In the genomic region with DNA sequence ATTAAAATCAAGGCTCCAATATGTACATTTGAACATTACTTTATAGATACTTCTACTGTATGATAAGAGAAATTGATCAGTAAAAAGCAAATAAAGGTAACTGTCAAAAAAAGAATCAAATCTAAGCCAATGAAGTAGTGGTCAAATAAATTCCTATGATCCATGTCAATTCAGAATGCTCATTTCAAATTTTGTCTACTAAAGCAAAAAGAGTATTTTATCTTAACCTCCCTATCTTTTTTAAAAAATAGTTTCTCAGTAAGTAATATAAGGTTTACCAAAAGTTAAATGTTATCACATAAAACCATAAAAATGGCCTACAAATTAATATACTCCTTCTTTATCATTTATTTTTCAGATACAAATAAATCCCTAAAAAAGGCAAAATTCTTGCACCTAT, we compare ENCODE assay signal across 33 cellular contexts.
"Had no signal": no experiment of that assay in that cellular context is flagged by ENCODE, and none has a peak within 500 bp of the region (broad histone marks: within the 10 kb centered on the region; RNA-seq: fewer than 3 reads in every experiment).

No MANE protein-coding gene starts in this region.

- H3K4me3 Mint-ChIP-seq: activated CD4-positive, alpha-beta memory T cell treated with anti-CD3 and anti-CD28 coated beads, Interleukin-2, amount 10 ng/mL, durations not matched to agents 7 days and 5 days; activated CD4-positive, alpha-beta T cell treated with anti-CD3 and anti-CD28 coated beads, Interleukin-2, amount 10 ng/mL, durations not matched to agents 7 days and 5 days; activated naive CD4-positive, alpha-beta T cell treated with anti-CD3 and anti-CD28 coated beads, Interleukin-2, amount 10 ng/mL, durations not matched to agents 7 days and 5 days; activated naive CD8-positive, alpha-beta T cell treated with anti-CD3 and anti-CD28 coated beads, Interleukin-2, amount 10 ng/mL, durations not matched to agents 7 days and 5 days; activated T-cell treated with anti-CD3 and anti-CD28 coated beads, Interleukin-2, amount 50 U/mL, for 24 hours; activated T-cell treated with anti-CD3 and anti-CD28 coated beads, Interleukin-2, amount 50 U/mL, for 72 hours; brain; effector memory CD8-positive, alpha-beta T cell; WTC11 had no signal

- H2AFZ ChIP-seq: hepatocyte had no signal

- H3K79me2 ChIP-seq: hepatocyte had no signal

- H3K27ac ChIP-seq: ascending aorta, breast epithelium, cardiac muscle cell, esophagus muscularis mucosa, foreskin keratinocyte, gastroesophageal sphincter, heart right ventricle, hepatocyte, VCaP had no signal

- H3K4me3 ChIP-seq: ascending aorta, breast epithelium, cardiac muscle cell, esophagus muscularis mucosa, gastroesophageal sphincter, heart right ventricle, hepatocyte had no signal

- H3K4me2 ChIP-seq: hepatocyte had no signal

- H3K9me3 ChIP-seq: ascending aorta, breast epithelium, esophagus muscularis mucosa, gastroesophageal sphincter, heart right ventricle had no signal

- H3K27me3 ChIP-seq: ascending aorta, breast epithelium, cardiac muscle cell, esophagus muscularis mucosa, foreskin keratinocyte, gastroesophageal sphincter, heart right ventricle, hepatocyte had no signal

- DNase-seq: activated CD4-positive, alpha-beta memory T cell treated with anti-CD3 and anti-CD28 coated beads, Interleukin-2, amount 10 ng/mL, durations not matched to agents 7 days and 5 days; activated CD4-positive, alpha-beta T cell treated with anti-CD3 and anti-CD28 coated beads for 1 hour; activated CD4-positive, alpha-beta T cell treated with anti-CD3 and anti-CD28 coated beads for 4 hours; activated CD4-positive, alpha-beta T cell treated with anti-CD3 and anti-CD28 coated beads, Interleukin-2, amount 10 ng/mL, durations not matched to agents 7 days and 5 days; activated CD4-positive, alpha-beta T cell treated with anti-CD3 and anti-CD28 coated beads, Interleukin-2, amount 50 U/mL, for 4 hours; activated CD8-positive, alpha-beta memory T cell treated with anti-CD3 and anti-CD28 coated beads, Interleukin-2, amount 50 U/mL, for 48 hours; activated gamma-delta T cell; activated naive CD4-positive, alpha-beta T cell; activated naive CD4-positive, alpha-beta T cell treated with anti-CD3 and anti-CD28 coated beads, Interleukin-2, amount 10 ng/mL, durations not matched to agents 7 days and 5 days; activated naive CD8-positive, alpha-beta T cell treated with anti-CD3 and anti-CD28 coated beads, Interleukin-2, amount 10 ng/mL, durations not matched to agents 7 days and 5 days; activated T-cell treated with anti-CD3 and anti-CD28 coated beads for 4 hours; activated T-cell treated with anti-CD3 and anti-CD28 coated beads, Interleukin-2, amount 50 U/mL, for 24 hours; activated T-cell treated with anti-CD3 and anti-CD28 coated beads, Interleukin-2, amount 50 U/mL, for 72 hours; central memory CD4-positive, alpha-beta T cell; cerebellar nuclear complex; cortex of kidney; dermis blood vessel endothelial cell; effector CD4-positive, alpha-beta T cell; effector memory CD8-positive, alpha-beta T cell; erythroblast; foreskin keratinocyte; heart right ventricle; T-helper 2 cell had no signal

- H3K27ac Mint-ChIP-seq: activated CD4-positive, alpha-beta memory T cell treated with anti-CD3 and anti-CD28 coated beads, Interleukin-2, amount 10 ng/mL, durations not matched to agents 7 days and 5 days; activated CD4-positive, alpha-beta T cell treated with anti-CD3 and anti-CD28 coated beads, Interleukin-2, amount 10 ng/mL, durations not matched to agents 7 days and 5 days; activated naive CD4-positive, alpha-beta T cell treated with anti-CD3 and anti-CD28 coated beads, Interleukin-2, amount 10 ng/mL, durations not matched to agents 7 days and 5 days; activated naive CD4-positive, alpha-beta T cell treated with anti-CD3 and anti-CD28 coated beads, Interleukin-2, amount 50 U/mL, for 72 hours; activated naive CD8-positive, alpha-beta T cell treated with anti-CD3 and anti-CD28 coated beads, Interleukin-2, amount 10 ng/mL, durations not matched to agents 7 days and 5 days; activated T-cell treated with anti-CD3 and anti-CD28 coated beads, Interleukin-2, amount 50 U/mL, for 24 hours; activated T-cell treated with anti-CD3 and anti-CD28 coated beads, Interleukin-2, amount 50 U/mL, for 72 hours; brain; effector memory CD8-positive, alpha-beta T cell; WTC11 had no signal

- H3K4me1 Mint-ChIP-seq: activated CD4-positive, alpha-beta memory T cell treated with anti-CD3 and anti-CD28 coated beads, Interleukin-2, amount 10 ng/mL, durations not matched to agents 7 days and 5 days; activated CD4-positive, alpha-beta T cell treated with anti-CD3 and anti-CD28 coated beads, Interleukin-2, amount 10 ng/mL, durations not matched to agents 7 days and 5 days; activated naive CD4-positive, alpha-beta T cell treated with anti-CD3 and anti-CD28 coated beads, Interleukin-2, amount 10 ng/mL, durations not matched to agents 7 days and 5 days; activated naive CD8-positive, alpha-beta T cell treated with anti-CD3 and anti-CD28 coated beads, Interleukin-2, amount 10 ng/mL, durations not matched to agents 7 days and 5 days had no signal

- H3K27me3 Mint-ChIP-seq: activated CD4-positive, alpha-beta memory T cell treated with anti-CD3 and anti-CD28 coated beads, Interleukin-2, amount 10 ng/mL, durations not matched to agents 7 days and 5 days; activated CD4-positive, alpha-beta T cell treated with anti-CD3 and anti-CD28 coated beads, Interleukin-2, amount 10 ng/mL, durations not matched to agents 7 days and 5 days; activated naive CD4-positive, alpha-beta T cell treated with anti-CD3 and anti-CD28 coated beads, Interleukin-2, amount 10 ng/mL, durations not matched to agents 7 days and 5 days; activated naive CD8-positive, alpha-beta T cell treated with anti-CD3 and anti-CD28 coated beads, Interleukin-2, amount 10 ng/mL, durations not matched to agents 7 days and 5 days; activated T-cell treated with anti-CD3 and anti-CD28 coated beads, Interleukin-2, amount 50 U/mL, for 24 hours; brain; effector memory CD8-positive, alpha-beta T cell had no signal

- H3K9me3 Mint-ChIP-seq: activated CD4-positive, alpha-beta memory T cell treated with anti-CD3 and anti-CD28 coated beads, Interleukin-2, amount 10 ng/mL, durations not matched to agents 7 days and 5 days; activated CD4-positive, alpha-beta T cell treated with anti-CD3 and anti-CD28 coated beads, Interleukin-2, amount 10 ng/mL, durations not matched to agents 7 days and 5 days; activated naive CD4-positive, alpha-beta T cell treated with anti-CD3 and anti-CD28 coated beads, Interleukin-2, amount 10 ng/mL, durations not matched to agents 7 days and 5 days; activated naive CD4-positive, alpha-beta T cell treated with anti-CD3 and anti-CD28 coated beads, Interleukin-2, amount 50 U/mL, for 72 hours; activated naive CD8-positive, alpha-beta T cell treated with anti-CD3 and anti-CD28 coated beads, Interleukin-2, amount 10 ng/mL, durations not matched to agents 7 days and 5 days; activated T-cell treated with anti-CD3 and anti-CD28 coated beads, Interleukin-2, amount 50 U/mL, for 24 hours; activated T-cell treated with anti-CD3 and anti-CD28 coated beads, Interleukin-2, amount 50 U/mL, for 72 hours; effector memory CD8-positive, alpha-beta T cell had no signal

- H3K36me3 ChIP-seq: breast epithelium, cardiac muscle cell had no signal

- H3K4me1 ChIP-seq: ascending aorta, breast epithelium, esophagus muscularis mucosa, gastroesophageal sphincter, heart right ventricle had no signal
